31 cellular contexts compared by ENCODE assay signal in the genomic region with DNA sequence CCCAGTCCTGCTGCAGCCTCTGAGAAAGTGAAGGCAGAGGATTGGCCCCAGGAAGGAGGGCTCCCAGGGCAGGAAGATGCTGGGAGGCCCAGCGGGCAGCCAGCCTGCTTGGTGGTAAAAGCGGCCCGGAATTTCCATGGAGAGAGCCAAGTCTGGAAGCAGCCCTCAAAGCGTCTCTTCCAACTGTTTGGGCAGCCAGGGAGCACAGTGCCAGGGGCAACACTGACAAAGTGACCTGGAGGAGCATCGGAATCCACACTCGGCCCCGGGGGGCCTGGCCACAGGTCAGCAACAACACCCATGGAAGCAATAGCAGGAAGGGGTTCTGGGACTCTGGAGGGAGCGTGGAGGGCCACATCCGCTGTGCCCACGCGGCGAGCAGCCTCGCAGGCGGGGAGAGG.
"Had no signal": no experiment of that assay in that cellular context is flagged by ENCODE, and none has a peak within 500 bp of the region (broad histone marks: within the 10 kb centered on the region; RNA-seq: fewer than 3 reads in every experiment).

No MANE protein-coding gene starts in this region.

- H3K27ac ChIP-seq: PC-9, SJCRH30, SK-N-MC, WERI-Rb-1 had no signal

- H3K36me3 ChIP-seq: MG63, SJCRH30, WERI-Rb-1 had no signal

- H3K27me3 Mint-ChIP-seq: activated CD4-positive, alpha-beta memory T cell treated with anti-CD3 and anti-CD28 coated beads, Interleukin-2, amount 10 ng/mL, durations not matched to agents 7 days and 5 days; activated naive CD4-positive, alpha-beta T cell treated with anti-CD3 and anti-CD28 coated beads, Interleukin-2, amount 50 U/mL, for 24 hours; activated naive CD8-positive, alpha-beta T cell treated with anti-CD3 and anti-CD28 coated beads, Interleukin-2, amount 10 ng/mL, durations not matched to agents 7 days and 5 days had no signal

- H3K27ac Mint-ChIP-seq: activated CD4-positive, alpha-beta memory T cell treated with anti-CD3 and anti-CD28 coated beads, Interleukin-2, amount 10 ng/mL, durations not matched to agents 7 days and 5 days; activated naive CD4-positive, alpha-beta T cell treated with anti-CD3 and anti-CD28 coated beads, Interleukin-2, amount 50 U/mL, for 24 hours; activated naive CD8-positive, alpha-beta T cell treated with anti-CD3 and anti-CD28 coated beads, Interleukin-2, amount 10 ng/mL, durations not matched to agents 7 days and 5 days; activated T-cell treated with anti-CD3 and anti-CD28 coated beads, Interleukin-2, amount 50 U/mL, for 72 hours; activated T-helper 2 cell treated with anti-CD3 and anti-CD28 coated beads, Interferon-gamma antibody, Interleukin-2, Interleukin-4, amounts not matched to agents 10 μg/mL and 5 μg/mL and 100 μg/mL, durations not matched to agents 14 hours and 24 hours and 36 hours had no signal

- ATAC-seq: activated T-cell treated with anti-CD3 and anti-CD28 coated beads, Interleukin-2, amount 50 U/mL, for 72 hours had no signal

- H3K4me3 ChIP-seq: MG63, PC-9, SJCRH30, SK-N-MC had no signal

- H3K9me3 ChIP-seq: MG63 had no signal

- H3K36me3 Mint-ChIP-seq: activated naive CD4-positive, alpha-beta T cell treated with anti-CD3 and anti-CD28 coated beads, Interleukin-2, amount 50 U/mL, for 24 hours; activated naive CD8-positive, alpha-beta T cell treated with anti-CD3 and anti-CD28 coated beads, Interleukin-2, amount 10 ng/mL, durations not matched to agents 7 days and 5 days; brain had no signal

- H3K9me3 Mint-ChIP-seq: activated CD4-positive, alpha-beta memory T cell treated with anti-CD3 and anti-CD28 coated beads, Interleukin-2, amount 10 ng/mL, durations not matched to agents 7 days and 5 days; activated naive CD4-positive, alpha-beta T cell treated with anti-CD3 and anti-CD28 coated beads, Interleukin-2, amount 50 U/mL, for 24 hours; activated T-helper 2 cell treated with anti-CD3 and anti-CD28 coated beads, Interferon-gamma antibody, Interleukin-2, Interleukin-4, amounts not matched to agents 10 μg/mL and 5 μg/mL and 100 μg/mL, durations not matched to agents 14 hours and 24 hours and 36 hours had no signal

- H3K4me1 Mint-ChIP-seq: activated CD4-positive, alpha-beta memory T cell treated with anti-CD3 and anti-CD28 coated beads, Interleukin-2, amount 10 ng/mL, durations not matched to agents 7 days and 5 days; activated naive CD4-positive, alpha-beta T cell treated with anti-CD3 and anti-CD28 coated beads, Interleukin-2, amount 50 U/mL, for 24 hours; activated naive CD8-positive, alpha-beta T cell treated with anti-CD3 and anti-CD28 coated beads, Interleukin-2, amount 10 ng/mL, durations not matched to agents 7 days and 5 days; brain had no signal

- DNase-seq: activated CD4-positive, alpha-beta memory T cell treated with anti-CD3 and anti-CD28 coated beads, Interleukin-2, amount 10 ng/mL, durations not matched to agents 7 days and 5 days; activated CD4-positive, alpha-beta T cell treated with anti-CD3 and anti-CD28 coated beads for 1 hour; activated CD4-positive, alpha-beta T cell treated with anti-CD3 and anti-CD28 coated beads for 48 hours; activated CD4-positive, CD25-positive, alpha-beta regulatory T cell; activated CD8-positive, alpha-beta memory T cell treated with anti-CD3 and anti-CD28 coated beads for 24 hours; activated gamma-delta T cell; activated naive CD4-positive, alpha-beta T cell treated with Interleukin-2 at 50 U/mL for 16 hours; activated naive CD8-positive, alpha-beta T cell treated with anti-CD3 and anti-CD28 coated beads, Interleukin-2, amount 10 ng/mL, durations not matched to agents 7 days and 5 days; activated T-cell treated with anti-CD3 and anti-CD28 coated beads, Interleukin-2, amount 50 U/mL, for 1 hour; activated T-cell treated with anti-CD3 and anti-CD28 coated beads, Interleukin-2, amount 50 U/mL, for 72 hours; Kasumi-1; KG1; MG63; NCI-H1092; NCI-H1436 treated with DMSO at 0.1 percent for 48 hours; NCI-H1694 treated with DMSO at 0.1 percent for 48 hours; NCI-H2029; NCI-H2171; NCI-H510A; NCI-H526; NCI-H748 treated with DMSO at 0.1 percent for 48 hours; NK-92 treated with Interleukin-12 subunit alpha and Interleukin-12 subunit beta, amount 100 ng/mL, for 24 hours; PC-9; SHP77; SJCRH30; T1000; WERI-Rb-1 had no signal

- H3K4me1 ChIP-seq: SJCRH30 had no signal

- H3K4me3 Mint-ChIP-seq: activated CD4-positive, alpha-beta memory T cell treated with anti-CD3 and anti-CD28 coated beads, Interleukin-2, amount 10 ng/mL, durations not matched to agents 7 days and 5 days; activated naive CD4-positive, alpha-beta T cell treated with anti-CD3 and anti-CD28 coated beads, Interleukin-2, amount 50 U/mL, for 24 hours; activated naive CD8-positive, alpha-beta T cell treated with anti-CD3 and anti-CD28 coated beads, Interleukin-2, amount 10 ng/mL, durations not matched to agents 7 days and 5 days; activated T-cell treated with anti-CD3 and anti-CD28 coated beads, Interleukin-2, amount 50 U/mL, for 72 hours; brain had no signal

- H3K27me3 ChIP-seq: MG63, SJCRH30 had no signal
